In genomic region chr22:22079404-22080148, GRCh38 we compare ENCODE assay signal across 18 cellular contexts.
"Had no signal": no experiment of that assay in that cellular context is flagged by ENCODE, and none has a peak within 500 bp of the region (broad histone marks: within the 10 kb centered on the region; RNA-seq: fewer than 3 reads in every experiment).

No MANE protein-coding gene starts in this region.

- H3K27ac ChIP-seq: esophagus squamous epithelium, gastroesophageal sphincter, hepatocyte, left ventricle myocardium inferior, lower lobe of right lung, psoas muscle, sigmoid colon had no signal

- DNase-seq: effector memory CD4-positive, alpha-beta T cell; esophagus squamous epithelium; foreskin fibroblast; kidney; left cardiac atrium; left ventricle myocardium inferior; lower lobe of right lung; midbrain; naive thymus-derived CD4-positive, alpha-beta T cell; nephron progenitor cell; psoas muscle; retina; sigmoid colon; small intestine; stimulated activated CD4-positive, alpha-beta T cell treated with anti-CD3 and anti-CD28 coated beads, Interleukin-2, amount 100 ng/mL, for 48 hours; stimulated activated naive CD4-positive, alpha-beta T cell treated with Interleukin-2 at 50 U/mL for 16 hours had no signal

- H3K4me3 ChIP-seq: esophagus squamous epithelium, gastroesophageal sphincter, hepatocyte, left ventricle myocardium inferior, lower lobe of right lung, psoas muscle, sigmoid colon had no signal

- H3K36me3 ChIP-seq: esophagus squamous epithelium, gastroesophageal sphincter, left ventricle myocardium inferior, lower lobe of right lung, sigmoid colon had no signal

- H3K4me1 ChIP-seq: esophagus squamous epithelium, gastroesophageal sphincter, left ventricle myocardium inferior, lower lobe of right lung, psoas muscle, sigmoid colon had no signal

- H2AFZ ChIP-seq: hepatocyte had no signal

- H3K9me3 ChIP-seq: esophagus squamous epithelium, gastroesophageal sphincter, left ventricle myocardium inferior, lower lobe of right lung, psoas muscle, sigmoid colon had no signal

- H3K4me2 ChIP-seq: hepatocyte had no signal

- ATAC-seq: gastroesophageal sphincter; left cardiac atrium; lower lobe of right lung; naive thymus-derived CD4-positive, alpha-beta T cell; psoas muscle had no signal

- H3K79me2 ChIP-seq: hepatocyte had no signal
